7 cellular contexts compared by ENCODE assay signal in the genomic region with DNA sequence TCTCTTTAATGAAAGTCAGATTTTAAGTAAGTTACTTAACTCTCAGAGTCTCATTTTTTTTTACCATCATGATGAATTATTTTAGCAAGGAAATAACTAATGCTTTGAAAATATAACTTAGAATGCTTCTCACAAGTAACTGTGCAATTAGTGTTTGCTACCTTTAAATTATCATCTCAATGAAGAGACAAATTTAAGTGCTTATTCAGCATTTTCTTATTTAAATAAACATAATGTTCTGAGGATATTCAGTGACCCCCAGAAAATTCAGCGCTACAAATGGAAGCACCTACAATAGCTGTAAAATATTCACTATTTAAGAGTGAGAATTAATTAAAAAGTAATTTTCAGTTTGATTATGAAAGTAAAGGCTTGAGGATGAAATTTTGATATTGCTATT.
"Had no signal": no experiment of that assay in that cellular context is flagged by ENCODE, and none has a peak within 500 bp of the region (broad histone marks: within the 10 kb centered on the region; RNA-seq: fewer than 3 reads in every experiment).

No MANE protein-coding gene starts in this region.

- H3K27ac ChIP-seq: KMS-11 had no signal

- DNase-seq: H9, HCEC 1CT, Karpas-422, KBM-7 had no signal

- H3K4me3 ChIP-seq: GM23338 had no signal

- ATAC-seq: GM23338 had no signal

- H2AFZ ChIP-seq: GM23338 had no signal

- FAIRE-seq: HTR-8/SVneo had no signal

- H3K4me2 ChIP-seq: GM23338, KMS-11 had no signal

- H3K9ac ChIP-seq: KMS-11 had no signal
